17 cellular contexts compared by ENCODE assay signal in the genomic region with DNA sequence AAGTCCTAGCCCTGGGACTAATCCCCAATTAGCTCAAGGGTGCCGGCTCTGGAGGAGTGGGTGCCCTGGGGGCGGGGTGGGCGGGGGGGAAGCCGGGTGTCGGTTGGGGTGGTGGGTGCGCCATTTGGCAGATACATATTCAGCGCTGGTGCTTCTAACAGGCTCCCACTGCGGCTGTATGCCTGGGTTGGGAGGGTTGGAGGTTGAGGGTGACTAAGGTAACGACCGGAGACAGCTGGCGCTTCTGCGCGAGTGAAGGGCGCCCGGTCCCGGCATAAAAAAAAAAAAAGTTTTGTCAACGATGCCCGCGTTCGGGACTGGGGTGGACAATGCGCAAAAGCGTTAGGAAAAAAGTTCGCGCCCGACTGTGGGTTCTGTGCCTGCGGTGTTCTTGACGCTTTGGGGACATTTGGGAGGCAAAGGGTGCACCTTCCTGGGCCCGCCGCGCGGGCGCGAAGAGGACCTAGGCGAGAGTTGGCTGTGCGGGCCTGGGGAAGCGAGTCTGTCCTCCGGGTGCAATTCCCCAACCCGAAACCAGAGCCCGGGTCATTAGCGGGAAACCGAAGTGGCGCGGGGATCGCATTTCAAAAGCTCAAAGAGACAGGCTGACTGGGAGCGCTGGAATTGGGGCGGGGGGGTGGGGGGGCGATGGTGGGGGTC. TPM values are rescaled to one million over a fixed set of nuclear protein-coding genes. Genes with fewer than 3 reads are reported as not detected.
DNase-seq lines count a peak whose midpoint lies in the region; ATAC-seq and TF ChIP-seq lines count a peak whose summit lies in the region.
"Had no signal": no experiment of that assay in that cellular context is flagged by ENCODE, and none has a peak within 500 bp of the region (broad histone marks: within the 10 kb centered on the region; RNA-seq: fewer than 3 reads in every experiment).

No MANE protein-coding gene starts in this region.

- no peaks in the 10 kb centered on the region for H3K79me2 ChIP-seq in GM23338 (replicated peaks; ENCODE audit: insufficient read depth)

- H3K27ac ChIP-seq in GM23338 (ENCODE audit: low read depth): no peak overlapping the region
- H3K27ac ChIP-seq in iPS-18a (ENCODE audit: low read length): no peak overlapping the region
- H3K27ac ChIP-seq: BLaER1, tibial artery had no signal

- H3K4me3 ChIP-seq in GM23338 (peak overlapping the region; percentile 50), iPS-18a (ENCODE audit: low read length) (peak overlapping the region; percentile 6), skeletal muscle cell (ENCODE audit: low read depth, low read length) (peak overlapping the region; percentile 24), MG63 (no peak overlapping the region)
- H3K4me3 ChIP-seq: BLaER1, tibial artery had no signal

- no peak overlapping the region for H3K9ac ChIP-seq in iPS-18a (ENCODE audit: low read length)
- H3K9ac ChIP-seq: BLaER1 had no signal

- H2AFZ ChIP-seq in GM23338: no peak overlapping the region

- peaks cover 8% of the 10 kb centered on the region; the same call in 1 of the 2 replicates for H3F3A ChIP-seq in GM23338 (replicated peaks; ENCODE audit: low read depth)

- peaks cover 71% of the 10 kb centered on the region for H3K27me3 Mint-ChIP-seq in GM23338 (ENCODE audit: insufficient read depth, low read depth, poor library complexity)
- peaks cover 50% of the 10 kb centered on the region for H3K27me3 Mint-ChIP-seq in activated T-helper 1 cell treated with anti-CD3 and anti-CD28 coated beads, Interleukin-12 subunit alpha, Interleukin-12 subunit beta, Interleukin-2, Interleukin-4 antibody, amounts not matched to agents 30 ng/mL and 10 ng/mL and 1 ng/mL, durations not matched to agents 14 hours and 24 hours and 36 hours (ENCODE audit: insufficient read depth)

- peaks cover 70% of the 10 kb centered on the region for H3K27me3 ChIP-seq in GM23338 (ENCODE audit: insufficient read depth)
- H3K27me3 ChIP-seq in iPS-18a (ENCODE audit: control insufficient read depth, insufficient read depth, low read length): peaks cover 83% of the 10 kb centered on the region
- H3K27me3 ChIP-seq in MG63: no peaks in the 10 kb centered on the region

- peaks cover 10% of the 10 kb centered on the region for H4K20me1 ChIP-seq in GM23338 (replicated peaks; ENCODE audit: insufficient read depth)

- H3K4me3 Mint-ChIP-seq in GM23338: peak overlapping the region; percentile 68
- no peak overlapping the region for H3K4me3 Mint-ChIP-seq in activated T-helper 1 cell treated with anti-CD3 and anti-CD28 coated beads, Interleukin-12 subunit alpha, Interleukin-12 subunit beta, Interleukin-2, Interleukin-4 antibody, amounts not matched to agents 30 ng/mL and 10 ng/mL and 1 ng/mL, durations not matched to agents 14 hours and 24 hours and 36 hours
- H3K4me3 Mint-ChIP-seq: activated naive CD4-positive, alpha-beta T cell treated with anti-CD3 and anti-CD28 coated beads, Interleukin-2, amount 50 U/mL, for 24 hours; memory B cell had no signal

- DNase-seq in GM23338 (ENCODE audit: low spot score): peak; percentile 73
- no peak for DNase-seq in activated T-helper 1 cell treated with anti-CD3 and anti-CD28 coated beads, Interleukin-12 subunit alpha, Interleukin-12 subunit beta, Interleukin-2, Interleukin-4 antibody, amounts not matched to agents 30 ng/mL and 10 ng/mL and 1 ng/mL, durations not matched to agents 14 hours and 24 hours and 36 hours (ENCODE audit: low spot score)
- DNase-seq in skeletal muscle cell (ENCODE audit: low read depth): no peak
- DNase-seq in NCI-H1694 treated with DMSO at 0.1 percent for 48 hours (lab: John Stamatoyannopoulos, UW): no peak
- DNase-seq in MG63: no peak
- DNase-seq: activated CD8-positive, alpha-beta memory T cell treated with anti-CD3 and anti-CD28 coated beads, Interleukin-2, amount 50 U/mL, for 4 hours; DMS53; erythroblast; hypothalamus; occipital lobe; tibial artery had no signal

- no peaks in the 10 kb centered on the region for H3K9me2 ChIP-seq in GM23338 (ENCODE audit: insufficient read depth)

- intact Hi-C loops in activated T-helper 1 cell treated with anti-CD3 and anti-CD28 coated beads, Interleukin-12 subunit alpha, Interleukin-12 subunit beta, Interleukin-2, Interleukin-4 antibody, amounts not matched to agents 30 ng/mL and 10 ng/mL and 1 ng/mL, durations not matched to agents 14 hours and 24 hours and 36 hours (cut with micrococcal nuclease): loop anchor here (5.0 kb wide), 3 partner anchors 222 to 1197 kb away; no protein-coding TSS in a partner anchor

- no peaks in the 10 kb centered on the region for H3K36me3 ChIP-seq in GM23338 (ENCODE audit: insufficient read depth)
- H3K36me3 ChIP-seq in iPS-18a (ENCODE audit: control insufficient read depth, low read depth, low read length): no peaks in the 10 kb centered on the region
- H3K36me3 ChIP-seq in MG63: no peaks in the 10 kb centered on the region
- H3K36me3 ChIP-seq: BLaER1, tibial artery had no signal

- H3K9me3 ChIP-seq in iPS-18a (ENCODE audit: control insufficient read depth, low read depth, low read length) (no peaks in the 10 kb centered on the region), MG63 (no peaks in the 10 kb centered on the region)
- H3K9me3 ChIP-seq: BLaER1, tibial artery had no signal

- peaks cover 43% of the 10 kb centered on the region for H3K4me1 Mint-ChIP-seq in GM23338
- no peaks in the 10 kb centered on the region for H3K4me1 Mint-ChIP-seq in activated T-helper 1 cell treated with anti-CD3 and anti-CD28 coated beads, Interleukin-12 subunit alpha, Interleukin-12 subunit beta, Interleukin-2, Interleukin-4 antibody, amounts not matched to agents 30 ng/mL and 10 ng/mL and 1 ng/mL, durations not matched to agents 14 hours and 24 hours and 36 hours (ENCODE audit: low read depth)

- no peak overlapping the region for H3K27ac Mint-ChIP-seq in GM23338
- peak overlapping the region; percentile 40 for H3K27ac Mint-ChIP-seq in activated T-helper 1 cell treated with anti-CD3 and anti-CD28 coated beads, Interleukin-12 subunit alpha, Interleukin-12 subunit beta, Interleukin-2, Interleukin-4 antibody, amounts not matched to agents 30 ng/mL and 10 ng/mL and 1 ng/mL, durations not matched to agents 14 hours and 24 hours and 36 hours
- H3K27ac Mint-ChIP-seq: activated naive CD4-positive, alpha-beta T cell treated with anti-CD3 and anti-CD28 coated beads, Interleukin-2, amount 50 U/mL, for 24 hours; memory B cell had no signal

- H3K4me1 ChIP-seq in GM23338 (ENCODE audit: insufficient read depth) (peaks cover 49% of the 10 kb centered on the region), iPS-18a (ENCODE audit: control insufficient read depth, low read depth, low read length) (peaks cover 25% of the 10 kb centered on the region)

- peak; percentile 4 for ATAC-seq in GM23338
- ATAC-seq in HG03571 (IDR thresholded peaks at IDR 0.05; ENCODE audit: unreplicated experiment): no peak
- ATAC-seq in HG03095 (IDR thresholded peaks at IDR 0.05; ENCODE audit: unreplicated experiment): no peak

- no peak for TF ChIP-seq CTCF in GM23338 (conservative IDR thresholded peaks at IDR 0.05; ENCODE audit: low read depth in 2 of 2)

- H3K36me3 Mint-ChIP-seq in GM23338 (ENCODE audit: low read depth): no peaks in the 10 kb centered on the region
- H3K36me3 Mint-ChIP-seq in activated T-helper 1 cell treated with anti-CD3 and anti-CD28 coated beads, Interleukin-12 subunit alpha, Interleukin-12 subunit beta, Interleukin-2, Interleukin-4 antibody, amounts not matched to agents 30 ng/mL and 10 ng/mL and 1 ng/mL, durations not matched to agents 14 hours and 24 hours and 36 hours (ENCODE audit: low read depth): no peaks in the 10 kb centered on the region
- H3K36me3 Mint-ChIP-seq: activated naive CD4-positive, alpha-beta T cell treated with anti-CD3 and anti-CD28 coated beads, Interleukin-2, amount 50 U/mL, for 24 hours had no signal

- H3K9me3 Mint-ChIP-seq in GM23338: no peaks in the 10 kb centered on the region
- H3K9me3 Mint-ChIP-seq in activated T-helper 1 cell treated with anti-CD3 and anti-CD28 coated beads, Interleukin-12 subunit alpha, Interleukin-12 subunit beta, Interleukin-2, Interleukin-4 antibody, amounts not matched to agents 30 ng/mL and 10 ng/mL and 1 ng/mL, durations not matched to agents 14 hours and 24 hours and 36 hours: no peaks in the 10 kb centered on the region
- H3K9me3 Mint-ChIP-seq: activated naive CD4-positive, alpha-beta T cell treated with anti-CD3 and anti-CD28 coated beads, Interleukin-2, amount 50 U/mL, for 24 hours; memory B cell had no signal

- H3K4me2 ChIP-seq in GM23338: peak overlapping the region; percentile 78

TF ChIP-seq in GM23338, 12 proteins besides CTCF, POLR2A, EP300 and RAD21:
- TF ChIP-seq EZH2phosphoT487 (IDR thresholded peaks at IDR 0.05; ENCODE audit: unreplicated experiment) (peak; percentile 97), EZH2 (IDR thresholded peaks at IDR 0.05; ENCODE audit: low read depth, unreplicated experiment) (peak; percentile 98), JUNB (IDR thresholded peaks at IDR 0.05; ENCODE audit: unreplicated experiment) (no peak), ZNF114 (CRISPR knock-in tag; IDR thresholded peaks at IDR 0.05) (no peak)

RNA-seq across cellular contexts. Expression of a gene that starts 19.2 kb away (rescaled TPM):
- 0.24 and 0.35 TPM in 2 replicates for total RNA-seq in GM23338 (2014; rRNA removed; shearing (Covaris generic))
- polyA plus RNA-seq in GM23338 (2016; fragmentation: Nextera tagmentation; extraction: Ambion mirVana): 0.18 and 0.33 TPM in 2 replicates
- not detected in 2 replicates for total RNA-seq in activated T-helper 1 cell treated with anti-CD3 and anti-CD28 coated beads, Interleukin-12 subunit alpha, Interleukin-12 subunit beta, Interleukin-2, Interleukin-4 antibody, amounts not matched to agents 30 ng/mL and 10 ng/mL and 1 ng/mL, durations not matched to agents 14 hours and 24 hours and 36 hours
- 7.1 and 7.7 TPM in 2 replicates for total RNA-seq in MG63 (2014; rRNA removed; shearing (Covaris generic); ENCODE audit: low replicate concordance)
